1 cellular context compared by ENCODE assay signal in genomic region chr3:154898398-154898797, GRCh38.
TF ChIP-seq lines count a peak whose summit lies in the region.

No MANE protein-coding gene starts in this region.

TF ChIP-seq in K562, 482 proteins besides CTCF, POLR2A, EP300 and RAD21 (continued from another document):
- TF ChIP-seq, protein P1, sequence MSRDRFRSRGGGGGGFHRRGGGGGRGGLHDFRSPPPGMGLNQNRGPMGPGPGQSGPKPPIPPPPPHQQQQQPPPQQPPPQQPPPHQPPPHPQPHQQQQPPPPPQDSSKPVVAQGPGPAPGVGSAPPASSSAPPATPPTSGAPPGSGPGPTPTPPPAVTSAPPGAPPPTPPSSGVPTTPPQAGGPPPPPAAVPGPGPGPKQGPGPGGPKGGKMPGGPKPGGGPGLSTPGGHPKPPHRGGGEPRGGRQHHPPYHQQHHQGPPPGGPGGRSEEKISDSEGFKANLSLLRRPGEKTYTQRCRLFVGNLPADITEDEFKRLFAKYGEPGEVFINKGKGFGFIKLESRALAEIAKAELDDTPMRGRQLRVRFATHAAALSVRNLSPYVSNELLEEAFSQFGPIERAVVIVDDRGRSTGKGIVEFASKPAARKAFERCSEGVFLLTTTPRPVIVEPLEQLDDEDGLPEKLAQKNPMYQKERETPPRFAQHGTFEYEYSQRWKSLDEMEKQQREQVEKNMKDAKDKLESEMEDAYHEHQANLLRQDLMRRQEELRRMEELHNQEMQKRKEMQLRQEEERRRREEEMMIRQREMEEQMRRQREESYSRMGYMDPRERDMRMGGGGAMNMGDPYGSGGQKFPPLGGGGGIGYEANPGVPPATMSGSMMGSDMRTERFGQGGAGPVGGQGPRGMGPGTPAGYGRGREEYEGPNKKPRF (IDR thresholded peaks at IDR 0.05; ENCODE audit: low read depth, low read length), result no peak
- TF ChIP-seq CREB5 (CRISPR knock-in tag; IDR thresholded peaks at IDR 0.05) (no peak), GABPA (tag; conservative IDR thresholded peaks at IDR 0.05; ENCODE audit: low read depth) (no peak), OTX1 (CRISPR knock-in tag; IDR thresholded peaks at IDR 0.05) (no peak)
